19 cellular contexts compared by ENCODE assay signal in the genomic region with DNA sequence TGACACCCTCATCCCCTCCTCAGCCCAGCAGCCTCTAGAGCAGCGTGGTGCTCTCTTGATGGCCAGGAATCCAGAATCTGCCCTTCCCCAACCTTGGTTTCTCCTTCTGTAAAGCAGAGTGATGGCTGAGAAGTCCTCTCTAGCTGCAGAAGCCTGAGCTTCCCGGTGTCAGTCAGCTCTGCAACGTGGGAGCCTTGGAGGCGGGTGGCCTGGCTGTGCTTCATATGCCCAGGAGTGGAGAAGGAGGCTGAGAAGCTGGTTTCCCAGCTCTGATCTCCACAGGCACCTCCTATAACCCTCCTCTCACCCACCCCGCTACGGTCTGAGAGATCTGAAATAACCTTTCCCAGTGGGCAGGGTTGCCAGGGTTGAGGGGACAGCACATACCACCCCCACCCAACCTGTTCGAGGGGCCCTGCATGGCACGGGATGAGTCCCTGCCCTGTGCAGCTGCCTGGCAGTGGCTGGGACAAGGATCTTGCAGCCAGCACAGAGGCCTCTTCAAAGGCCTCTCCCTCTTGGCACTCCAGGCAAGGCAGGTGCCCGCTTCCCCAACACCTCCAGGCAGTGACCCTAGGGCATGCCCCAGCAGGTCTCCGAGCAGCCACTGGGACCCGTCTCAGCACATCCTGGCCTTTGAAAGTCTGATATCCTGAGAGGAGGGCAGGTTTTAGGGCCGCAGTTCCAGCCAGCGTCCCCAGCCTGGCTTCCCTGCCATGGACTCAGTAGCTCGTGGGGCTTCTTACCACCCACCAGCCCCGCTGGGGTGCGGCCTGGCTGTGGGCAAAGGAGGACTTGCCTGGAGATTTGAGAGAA. TPM values are rescaled to one million over a fixed set of nuclear protein-coding genes. Genes with fewer than 3 reads are reported as not detected.
DNase-seq lines count a peak whose midpoint lies in the region; ATAC-seq and TF ChIP-seq lines count a peak whose summit lies in the region.
"Had no signal": no experiment of that assay in that cellular context is flagged by ENCODE, and none has a peak within 500 bp of the region (broad histone marks: within the 10 kb centered on the region; RNA-seq: fewer than 3 reads in every experiment).

No MANE protein-coding gene starts in this region.

- DNase-seq in HPDE6-E6E7 (ENCODE audit: extremely low spot score) (peak; percentile 40), NCI-H510A treated with DMSO at 0.1 percent for 48 hours (lab: John Stamatoyannopoulos, UW) (peak; percentile 64), endothelial cell (ENCODE audit: low spot score) (no peak), smooth muscle cell (lab: John Stamatoyannopoulos, UW; ENCODE audit: unreplicated experiment) (no peak), SKM-1 (lab: John Stamatoyannopoulos, UW; ENCODE audit: unreplicated experiment) (no peak), nucleus accumbens (lab: John Stamatoyannopoulos, UW) (no peak)
- DNase-seq: BE2C; MG63; NCI-H1092 treated with DMSO at 0.1 percent for 48 hours; NCI-H187 treated with DMSO at 0.1 percent for 48 hours; NCI-H2171 treated with DMSO at 0.1 percent for 48 hours; NCI-H69; NK-92 treated with Interleukin-12 subunit alpha and Interleukin-12 subunit beta, amount 100 ng/mL, for 24 hours; OCI-M1; SK-N-SH had no signal

- peaks cover 28% of the 10 kb centered on the region for H3F3A ChIP-seq in smooth muscle cell (ENCODE audit: low read depth)

- no peak overlapping the region for H3K4me3 ChIP-seq in smooth muscle cell
- H3K4me3 ChIP-seq: GM23338, MG63 had no signal

- H3K36me3 Mint-ChIP-seq in endothelial cell (ENCODE audit: low read depth, unreplicated experiment), result peaks cover 44% of the 10 kb centered on the region
- H3K36me3 Mint-ChIP-seq: CD8-positive, alpha-beta memory T cell had no signal

- no peaks in the 10 kb centered on the region for H3K27me3 ChIP-seq in smooth muscle cell (ENCODE audit: low read depth)
- H3K27me3 ChIP-seq: BE2C, MG63 had no signal

- no peaks in the 10 kb centered on the region for H3K4me1 ChIP-seq in smooth muscle cell (ENCODE audit: low read depth)
- H3K4me1 ChIP-seq: BE2C had no signal

- H3K4me1 Mint-ChIP-seq in endothelial cell (ENCODE audit: unreplicated experiment), result peaks cover 2% of the 10 kb centered on the region
- H3K4me1 Mint-ChIP-seq: CD8-positive, alpha-beta memory T cell; GM23338 had no signal

- no peak overlapping the region for H3K4me2 ChIP-seq in smooth muscle cell
- H3K4me2 ChIP-seq: GM23338, KMS-11, SK-N-SH had no signal

- peaks cover under 1% of the 10 kb centered on the region for H3K36me3 ChIP-seq in smooth muscle cell (ENCODE audit: low read depth)

- H3K9me3 Mint-ChIP-seq in endothelial cell (ENCODE audit: unreplicated experiment), result no peaks in the 10 kb centered on the region
- H3K9me3 Mint-ChIP-seq: CD8-positive, alpha-beta memory T cell; GM23338 had no signal

- ATAC-seq in HG02973 (IDR thresholded peaks at IDR 0.05; ENCODE audit: unreplicated experiment), result no peak
- ATAC-seq: GM23338 had no signal

- H3K27me3 Mint-ChIP-seq in endothelial cell (ENCODE audit: unreplicated experiment), result peaks cover 45% of the 10 kb centered on the region

- no peak for TF ChIP-seq CTCF in endothelial cell (IDR thresholded peaks at IDR 0.05; ENCODE audit: unreplicated experiment)
- no peak for TF ChIP-seq CTCF in smooth muscle cell (IDR thresholded peaks at IDR 0.05; ENCODE audit: borderline replicate concordance, insufficient read depth, poor library complexity, severe bottlenecking)

- no peak overlapping the region for H3K27ac Mint-ChIP-seq in endothelial cell (ENCODE audit: unreplicated experiment)
- H3K27ac Mint-ChIP-seq: GM23338 had no signal

- no peaks in the 10 kb centered on the region for H3K9me3 ChIP-seq in smooth muscle cell (replicated peaks; ENCODE audit: low read depth)
- H3K9me3 ChIP-seq: BE2C, MG63, SK-N-SH had no signal

- no peak overlapping the region for H2AFZ ChIP-seq in smooth muscle cell (ENCODE audit: low read depth)
- H2AFZ ChIP-seq: GM23338 had no signal

- H3K79me2 ChIP-seq in smooth muscle cell (ENCODE audit: low read depth), result no peaks in the 10 kb centered on the region

- peak overlapping the region; percentile 65 for H3K4me3 Mint-ChIP-seq in endothelial cell (ENCODE audit: unreplicated experiment)
- H3K4me3 Mint-ChIP-seq: CD8-positive, alpha-beta memory T cell; GM23338 had no signal

- 94% methylated on average over 16 of the region's 16 CpGs for WGBS in smooth muscle cell (ENCODE audit: low lambda C conversion rate)

- H4K20me1 ChIP-seq in smooth muscle cell (ENCODE audit: low read depth), result peaks cover 89% of the 10 kb centered on the region

- peak overlapping the region; percentile 5 for H3K27ac ChIP-seq in smooth muscle cell (ENCODE audit: low read depth)
- H3K27ac ChIP-seq: KMS-11 had no signal

- H3K9ac ChIP-seq in smooth muscle cell (ENCODE audit: low read depth), result no peak overlapping the region
- H3K9ac ChIP-seq: KMS-11, SK-N-SH had no signal

RNA-seq across cellular contexts. Expression of gene SLC29A3, which starts 18.3 kb away (rescaled TPM):
- total RNA-seq in endothelial cell (ENCODE audit: unreplicated experiment) (11.7 TPM), smooth muscle cell (2.9 and 3.6 TPM in 2 replicates)
- 4.8 and 7.1 TPM in 2 replicates for polyA plus RNA-seq in smooth muscle cell

Comparison
In these comparisons a context has a peak if more than half of its experiments do, and no peak if none do; other contexts are left out.
1. DNase-seq: peak in HPDE6-E6E7 (single experiment) and NCI-H510A treated with DMSO at 0.1 percent for 48 hours (single experiment); none in endothelial cell (single experiment), smooth muscle cell (single experiment), SKM-1 (single experiment) and nucleus accumbens (0 of 56).